Comparison of ENCODE assay signal across 1 cellular context in the genomic region with DNA sequence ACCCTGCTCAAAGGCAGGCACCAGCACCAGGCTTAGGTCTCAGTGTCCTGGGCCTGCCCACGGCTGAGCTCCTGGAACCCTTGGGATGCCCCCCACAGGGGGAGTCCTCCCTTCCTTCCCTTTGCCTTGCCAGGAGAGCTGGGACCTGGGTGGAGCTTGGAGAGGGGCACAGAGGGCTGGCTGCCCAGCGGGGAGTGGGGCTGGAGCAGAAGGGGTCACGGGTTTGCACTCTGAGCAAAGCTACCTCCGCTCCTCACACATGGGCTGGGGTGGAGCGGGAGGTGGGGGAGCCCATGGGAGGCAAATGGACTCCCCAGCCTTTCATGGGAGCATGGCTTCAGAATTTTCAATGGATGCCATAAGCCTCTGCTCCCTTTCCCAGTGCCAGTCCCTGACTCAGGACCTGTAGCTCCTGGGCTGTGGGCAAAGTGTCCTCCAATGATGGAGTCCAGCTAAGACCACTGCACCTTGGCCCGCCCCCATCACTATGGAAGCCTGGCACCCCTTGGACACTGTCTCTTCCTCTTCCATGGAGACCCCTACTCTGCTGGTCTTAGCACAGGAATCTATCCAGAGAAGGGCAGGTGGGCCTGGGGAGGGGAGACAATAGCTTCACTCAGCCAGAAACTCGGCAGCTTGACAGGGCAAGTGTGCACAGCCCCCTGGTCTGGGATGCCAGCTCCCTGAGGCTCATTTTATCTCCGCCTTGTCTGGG.
TF ChIP-seq lines count a peak whose summit lies in the region.

No MANE protein-coding gene starts in this region.

TF ChIP-seq in HEK293, 187 proteins besides CTCF, POLR2A, EP300 and RAD21:
- TF ChIP-seq GLIS2 (tag by site-specific recombination; IDR thresholded peaks at IDR 0.05): 0 out of 2 replicates have a peak, but pooled peaks have one; percentile 30
- TF ChIP-seq, protein P1, sequence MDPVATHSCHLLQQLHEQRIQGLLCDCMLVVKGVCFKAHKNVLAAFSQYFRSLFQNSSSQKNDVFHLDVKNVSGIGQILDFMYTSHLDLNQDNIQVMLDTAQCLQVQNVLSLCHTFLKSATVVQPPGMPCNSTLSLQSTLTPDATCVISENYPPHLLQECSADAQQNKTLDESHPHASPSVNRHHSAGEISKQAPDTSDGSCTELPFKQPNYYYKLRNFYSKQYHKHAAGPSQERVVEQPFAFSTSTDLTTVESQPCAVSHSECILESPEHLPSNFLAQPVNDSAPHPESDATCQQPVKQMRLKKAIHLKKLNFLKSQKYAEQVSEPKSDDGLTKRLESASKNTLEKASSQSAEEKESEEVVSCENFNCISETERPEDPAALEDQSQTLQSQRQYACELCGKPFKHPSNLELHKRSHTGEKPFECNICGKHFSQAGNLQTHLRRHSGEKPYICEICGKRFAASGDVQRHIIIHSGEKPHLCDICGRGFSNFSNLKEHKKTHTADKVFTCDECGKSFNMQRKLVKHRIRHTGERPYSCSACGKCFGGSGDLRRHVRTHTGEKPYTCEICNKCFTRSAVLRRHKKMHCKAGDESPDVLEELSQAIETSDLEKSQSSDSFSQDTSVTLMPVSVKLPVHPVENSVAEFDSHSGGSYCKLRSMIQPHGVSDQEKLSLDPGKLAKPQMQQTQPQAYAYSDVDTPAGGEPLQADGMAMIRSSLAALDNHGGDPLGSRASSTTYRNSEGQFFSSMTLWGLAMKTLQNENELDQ (tag by site-specific recombination; IDR thresholded peaks at IDR 0.05; ENCODE audit: low read depth): no peak
- TF ChIP-seq ZBTB8A (tag by site-specific recombination; IDR thresholded peaks at IDR 0.05): 0 out of 2 replicates have a peak, but pooled peaks have one; percentile 23
- TF ChIP-seq TSHZ1 (tag by site-specific recombination; IDR thresholded peaks at IDR 0.05; ENCODE audit: borderline replicate concordance): no peak
- TF ChIP-seq ZIC2 (tag by site-specific recombination; IDR thresholded peaks at IDR 0.05): peak; percentile 57
- no peak for TF ChIP-seq KLF10 (tag by site-specific recombination; IDR thresholded peaks at IDR 0.05)
- no peak for TF ChIP-seq ZBTB6 (tag by site-specific recombination; IDR thresholded peaks at IDR 0.05)
- 0 out of 2 replicates have a peak, but pooled peaks have one; percentile 10 for TF ChIP-seq ZNF341 (tag by site-specific recombination; IDR thresholded peaks at IDR 0.05; ENCODE audit: low read depth)
- peak; percentile 72 for TF ChIP-seq ZBTB20 (tag by site-specific recombination; IDR thresholded peaks at IDR 0.05)
- TF ChIP-seq SP2 (tag by site-specific recombination; IDR thresholded peaks at IDR 0.05): no peak
- no peak for TF ChIP-seq ZNF18 (tag by site-specific recombination; IDR thresholded peaks at IDR 0.05)
